ENCODE assay signal across 8 cellular contexts in genomic region chr10:110278562-110278961, GRCh38.
"Had no signal": no experiment of that assay in that cellular context is flagged by ENCODE, and none has a peak within 500 bp of the region (broad histone marks: within the 10 kb centered on the region; RNA-seq: fewer than 3 reads in every experiment).

No MANE protein-coding gene starts in this region.

- H3K4me3 ChIP-seq: transverse colon had no signal

- H3K36me3 ChIP-seq: brain microvascular endothelial cell had no signal

- H3K27ac ChIP-seq: brain microvascular endothelial cell, transverse colon had no signal

- H3K27ac Mint-ChIP-seq: activated CD4-positive, alpha-beta memory T cell treated with anti-CD3 and anti-CD28 coated beads for 36 hours; stimulated activated effector memory CD8-positive, alpha-beta T cell treated with anti-CD3 and anti-CD28 coated beads, Interleukin-12 subunit alpha, Interleukin-12 subunit beta, amount 100 ng/mL, for 72 hours; T-helper 2 cell treated with Interferon-gamma antibody and Interleukin-4, amounts not matched to agents 5 μg/mL and 100 μg/mL, for 36 hours had no signal

- H3K9me3 ChIP-seq: transverse colon had no signal

- ATAC-seq: activated T-cell treated with anti-CD3 and anti-CD28 coated beads, Interleukin-2, amount 50 U/mL, for 4 hours; stimulated activated effector memory CD8-positive, alpha-beta T cell treated with anti-CD3 and anti-CD28 coated beads, Interleukin-12 subunit alpha, Interleukin-12 subunit beta, amount 100 ng/mL, for 72 hours had no signal

- H3K27me3 ChIP-seq: brain microvascular endothelial cell, transverse colon had no signal

- H3K36me3 Mint-ChIP-seq: activated naive CD4-positive, alpha-beta T cell treated with anti-CD3 and anti-CD28 coated beads, Interleukin-2, amount 50 U/mL, for 72 hours had no signal

- H3K27me3 Mint-ChIP-seq: activated CD4-positive, alpha-beta memory T cell treated with anti-CD3 and anti-CD28 coated beads for 36 hours had no signal

- DNase-seq: activated CD4-positive, alpha-beta memory T cell treated with anti-CD3 and anti-CD28 coated beads for 36 hours; activated effector memory CD4-positive, alpha-beta T cell treated with anti-CD3 and anti-CD28 coated beads, Interleukin-2, amount 50 U/mL, for 16 hours; activated T-cell treated with anti-CD3 and anti-CD28 coated beads, Interleukin-2, amount 50 U/mL, for 4 hours; transverse colon had no signal

- H3K9me3 Mint-ChIP-seq: activated CD4-positive, alpha-beta memory T cell treated with anti-CD3 and anti-CD28 coated beads for 36 hours; activated naive CD4-positive, alpha-beta T cell treated with anti-CD3 and anti-CD28 coated beads, Interleukin-2, amount 50 U/mL, for 72 hours; activated T-cell treated with anti-CD3 and anti-CD28 coated beads, Interleukin-2, amount 50 U/mL, for 4 hours; stimulated activated effector memory CD8-positive, alpha-beta T cell treated with anti-CD3 and anti-CD28 coated beads, Interleukin-12 subunit alpha, Interleukin-12 subunit beta, amount 100 ng/mL, for 72 hours; T-helper 2 cell treated with Interferon-gamma antibody and Interleukin-4, amounts not matched to agents 5 μg/mL and 100 μg/mL, for 36 hours had no signal

- H3K4me3 Mint-ChIP-seq: activated CD4-positive, alpha-beta memory T cell treated with anti-CD3 and anti-CD28 coated beads for 36 hours; activated T-cell treated with anti-CD3 and anti-CD28 coated beads, Interleukin-2, amount 50 U/mL, for 4 hours; stimulated activated effector memory CD8-positive, alpha-beta T cell treated with anti-CD3 and anti-CD28 coated beads, Interleukin-12 subunit alpha, Interleukin-12 subunit beta, amount 100 ng/mL, for 72 hours; T-helper 2 cell treated with Interferon-gamma antibody and Interleukin-4, amounts not matched to agents 5 μg/mL and 100 μg/mL, for 36 hours had no signal
